Comparison of ENCODE assay signal across 18 cellular contexts in genomic region chr9:125579030-125579932, GRCh38.
A peak's percentile ranks its signal among the peaks of the same experiment; 100 is the strongest.
DNase-seq lines count a peak whose midpoint lies in the region; ATAC-seq, FAIRE-seq and TF ChIP-seq lines count a peak whose summit lies in the region.
"Had no signal": no experiment of that assay in that cellular context is flagged by ENCODE, and none has a peak within 500 bp of the region (broad histone marks: within the 10 kb centered on the region; RNA-seq: fewer than 3 reads in every experiment).

No MANE protein-coding gene starts in this region.

- WGBS in aorta, 2 donors = 55 to 62% methylated on average over 12 of the region's 12 CpGs

- H3K27me3 ChIP-seq in aorta (ENCODE audit: control insufficient read depth in 1 of 2, insufficient read depth in 2 of 2, low read length in 1 of 2) = no peaks in the 10 kb centered on the region
- H3K27me3 ChIP-seq: BE2C had no signal

- no peaks in the 10 kb centered on the region for H3K9me3 ChIP-seq in aorta (ENCODE audit: control insufficient read depth, low read length)
- H3K9me3 ChIP-seq: A549, BE2C, HAP-1 had no signal

- peaks cover 75% of the 10 kb centered on the region for H3K36me3 Mint-ChIP-seq in stimulated activated naive CD8-positive, alpha-beta T cell treated with anti-CD3 and anti-CD28 coated beads, Interleukin-15, Interleukin-2, amounts not matched to agents 100 ng/mL and 50 ng/mL, for 24 hours (ENCODE audit: low read depth)

- H3K27ac Mint-ChIP-seq in stimulated activated naive CD8-positive, alpha-beta T cell treated with anti-CD3 and anti-CD28 coated beads, Interleukin-15, Interleukin-2, amounts not matched to agents 100 ng/mL and 50 ng/mL, for 24 hours = peak overlapping the region; percentile 53
- no peak overlapping the region for H3K27ac Mint-ChIP-seq in stimulated activated naive CD8-positive, alpha-beta T cell treated with anti-CD3 and anti-CD28 coated beads, Interleukin-15, amount 100 ng/mL, for 72 hours
- H3K27ac Mint-ChIP-seq: CD4-positive, alpha-beta memory T cell had no signal

- no peak for DNase-seq in stimulated activated naive CD8-positive, alpha-beta T cell treated with anti-CD3 and anti-CD28 coated beads, Interleukin-15, amount 100 ng/mL, for 72 hours
- DNase-seq in fibroblast of the aortic adventitia (ENCODE audit: low read depth) (peak; percentile 27), medulla oblongata (ENCODE audit: extremely low spot score) (peak; percentile 23), RCC 7860 (ENCODE audit: low spot score) (no peak), midbrain (lab: John Stamatoyannopoulos, UW) (no peak), aorta (no peak)
- DNase-seq: BE2C; CD4-positive, alpha-beta memory T cell; DMS153; DMS79 treated with DMSO at 0.1 percent for 48 hours; EL; GOT3 had no signal

- H3K4me3 ChIP-seq in fibroblast of the aortic adventitia (ENCODE audit: low read depth, low read length) (no peak overlapping the region), aorta (ENCODE audit: low read length in 2 of 2) (no peak overlapping the region)
- H3K4me3 ChIP-seq: A549, HAP-1 had no signal

- no peak for ATAC-seq in stimulated activated naive CD8-positive, alpha-beta T cell treated with anti-CD3 and anti-CD28 coated beads, Interleukin-15, amount 100 ng/mL, for 72 hours
- no peak for ATAC-seq in aorta (ENCODE audit: low FRiP score)
- ATAC-seq: A549 had no signal

- intact Hi-C loops in aorta (cut with DNase I) = no loop called here

- no peak overlapping the region for H3K4me3 Mint-ChIP-seq in stimulated activated naive CD8-positive, alpha-beta T cell treated with anti-CD3 and anti-CD28 coated beads, Interleukin-15, Interleukin-2, amounts not matched to agents 100 ng/mL and 50 ng/mL, for 24 hours
- no peak overlapping the region for H3K4me3 Mint-ChIP-seq in stimulated activated naive CD8-positive, alpha-beta T cell treated with anti-CD3 and anti-CD28 coated beads, Interleukin-15, amount 100 ng/mL, for 72 hours
- H3K4me3 Mint-ChIP-seq: CD4-positive, alpha-beta memory T cell had no signal

- FAIRE-seq in RCC 7860 (lab: Jason Lieb, UNC) = no peak
- FAIRE-seq: A549, D721Med, GM12891 had no signal

- peaks cover 10% of the 10 kb centered on the region for H3K9me3 Mint-ChIP-seq in stimulated activated naive CD8-positive, alpha-beta T cell treated with anti-CD3 and anti-CD28 coated beads, Interleukin-15, Interleukin-2, amounts not matched to agents 100 ng/mL and 50 ng/mL, for 24 hours
- H3K9me3 Mint-ChIP-seq in stimulated activated naive CD8-positive, alpha-beta T cell treated with anti-CD3 and anti-CD28 coated beads, Interleukin-15, amount 100 ng/mL, for 72 hours = peaks cover 3 to 4% of the 10 kb centered on the region in 2 donors

- H3K27ac ChIP-seq in aorta (ENCODE audit: low read depth in 1 of 2, low read length in 2 of 2) = no peak overlapping the region
- H3K27ac ChIP-seq: A549, C4-2B had no signal

- no peaks in the 10 kb centered on the region for H3K4me1 ChIP-seq in aorta (ENCODE audit: control insufficient read depth in 1 of 2, insufficient read depth in 2 of 2, low read length in 2 of 2)
- H3K4me1 ChIP-seq: A549, BE2C, HAP-1 had no signal

- H3K4me1 Mint-ChIP-seq in stimulated activated naive CD8-positive, alpha-beta T cell treated with anti-CD3 and anti-CD28 coated beads, Interleukin-15, Interleukin-2, amounts not matched to agents 100 ng/mL and 50 ng/mL, for 24 hours (ENCODE audit: low read depth) = no peaks in the 10 kb centered on the region
- no peaks in the 10 kb centered on the region for H3K4me1 Mint-ChIP-seq in stimulated activated naive CD8-positive, alpha-beta T cell treated with anti-CD3 and anti-CD28 coated beads, Interleukin-15, amount 100 ng/mL, for 72 hours
- H3K4me1 Mint-ChIP-seq: CD4-positive, alpha-beta memory T cell had no signal

- no peak for TF ChIP-seq CTCF in fibroblast of the aortic adventitia (IDR thresholded peaks at IDR 0.05; ENCODE audit: insufficient read depth, low read length)

- peaks cover 0 to 2% of the 10 kb centered on the region in 2 donors for H3K36me3 ChIP-seq in aorta (ENCODE audit: control insufficient read depth in 1 of 2, insufficient read depth in 2 of 2, low read length in 1 of 2)
- H3K36me3 ChIP-seq: BE2C, HAP-1 had no signal

- no peaks in the 10 kb centered on the region for H3K27me3 Mint-ChIP-seq in stimulated activated naive CD8-positive, alpha-beta T cell treated with anti-CD3 and anti-CD28 coated beads, Interleukin-15, Interleukin-2, amounts not matched to agents 100 ng/mL and 50 ng/mL, for 24 hours
- no peaks in the 10 kb centered on the region for H3K27me3 Mint-ChIP-seq in stimulated activated naive CD8-positive, alpha-beta T cell treated with anti-CD3 and anti-CD28 coated beads, Interleukin-15, amount 100 ng/mL, for 72 hours
- H3K27me3 Mint-ChIP-seq: CD4-positive, alpha-beta memory T cell had no signal

Comparison
In these comparisons a context has a peak if more than half of its experiments do, and no peak if none do; other contexts are left out.
1. DNase-seq: peak in fibroblast of the aortic adventitia (single experiment) and medulla oblongata (single experiment); none in stimulated activated naive CD8-positive, alpha-beta T cell treated with anti-CD3 and anti-CD28 coated beads, Interleukin-15, amount 100 ng/mL, for 72 hours (0 of 2), RCC 7860 (single experiment), midbrain (single experiment) and aorta (0 of 2).